ENCODE assay signal across 1 cellular context in the genomic region with DNA sequence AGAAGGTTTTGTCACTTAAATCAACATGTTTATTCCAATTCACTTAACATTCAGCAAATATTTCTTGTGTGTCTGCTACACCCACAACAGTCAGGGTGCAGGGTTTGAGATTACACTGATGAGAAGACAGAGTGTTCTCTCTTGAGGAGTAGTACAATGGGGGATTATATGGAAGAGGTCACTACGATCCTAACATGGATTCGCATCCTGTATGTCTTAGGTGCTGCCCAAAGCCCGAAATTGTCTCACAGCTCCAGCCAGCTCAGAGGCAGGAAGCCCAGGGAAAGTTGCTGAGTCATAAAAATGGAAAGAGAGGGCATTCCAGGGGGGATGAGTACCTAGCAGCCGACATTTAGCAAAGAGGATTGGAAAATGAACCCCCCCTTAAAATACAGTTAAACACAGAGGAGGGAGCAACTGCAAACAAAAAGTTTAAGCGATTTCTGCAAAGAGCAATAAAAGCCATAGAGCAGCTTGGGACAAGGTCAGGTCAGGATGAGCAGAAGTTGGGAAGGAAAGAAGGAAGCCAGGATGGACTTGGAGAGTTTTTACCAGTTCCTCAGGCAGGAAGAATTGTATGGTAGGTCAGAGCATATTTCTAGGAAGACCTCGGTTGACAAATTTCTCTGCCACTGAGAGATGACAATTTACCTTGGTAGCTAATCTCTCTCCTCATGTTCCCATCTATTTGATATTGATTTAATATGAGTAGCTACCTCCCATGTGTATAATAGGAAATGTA.
TF ChIP-seq lines count a peak whose summit lies in the region.

No MANE protein-coding gene starts in this region.

TF ChIP-seq in GM12878, 131 proteins besides CTCF, POLR2A, EP300 and RAD21:
- TF ChIP-seq STAT3 (IDR thresholded peaks at IDR 0.05; ENCODE audit: low read depth, low read length) (no peak), KAT2A (conservative IDR thresholded peaks at IDR 0.05; ENCODE audit: control insufficient read depth, low read depth, low read length) (no peak), CHD4 (IDR thresholded peaks at IDR 0.05) (no peak), BCL11A (IDR thresholded peaks at IDR 0.05; ENCODE audit: low read depth, low read length) (no peak), ASH2L (IDR thresholded peaks at IDR 0.05; ENCODE audit: borderline replicate concordance, low read depth) (no peak), NRF1 (conservative IDR thresholded peaks at IDR 0.05; ENCODE audit: low read depth, low read length) (no peak)
- TF ChIP-seq, protein P1, sequence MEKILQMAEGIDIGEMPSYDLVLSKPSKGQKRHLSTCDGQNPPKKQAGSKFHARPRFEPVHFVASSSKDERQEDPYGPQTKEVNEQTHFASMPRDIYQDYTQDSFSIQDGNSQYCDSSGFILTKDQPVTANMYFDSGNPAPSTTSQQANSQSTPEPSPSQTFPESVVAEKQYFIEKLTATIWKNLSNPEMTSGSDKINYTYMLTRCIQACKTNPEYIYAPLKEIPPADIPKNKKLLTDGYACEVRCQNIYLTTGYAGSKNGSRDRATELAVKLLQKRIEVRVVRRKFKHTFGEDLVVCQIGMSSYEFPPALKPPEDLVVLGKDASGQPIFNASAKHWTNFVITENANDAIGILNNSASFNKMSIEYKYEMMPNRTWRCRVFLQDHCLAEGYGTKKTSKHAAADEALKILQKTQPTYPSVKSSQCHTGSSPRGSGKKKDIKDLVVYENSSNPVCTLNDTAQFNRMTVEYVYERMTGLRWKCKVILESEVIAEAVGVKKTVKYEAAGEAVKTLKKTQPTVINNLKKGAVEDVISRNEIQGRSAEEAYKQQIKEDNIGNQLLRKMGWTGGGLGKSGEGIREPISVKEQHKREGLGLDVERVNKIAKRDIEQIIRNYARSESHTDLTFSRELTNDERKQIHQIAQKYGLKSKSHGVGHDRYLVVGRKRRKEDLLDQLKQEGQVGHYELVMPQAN (conservative IDR thresholded peaks at IDR 0.05) = no peak
- TF ChIP-seq, protein P2, sequence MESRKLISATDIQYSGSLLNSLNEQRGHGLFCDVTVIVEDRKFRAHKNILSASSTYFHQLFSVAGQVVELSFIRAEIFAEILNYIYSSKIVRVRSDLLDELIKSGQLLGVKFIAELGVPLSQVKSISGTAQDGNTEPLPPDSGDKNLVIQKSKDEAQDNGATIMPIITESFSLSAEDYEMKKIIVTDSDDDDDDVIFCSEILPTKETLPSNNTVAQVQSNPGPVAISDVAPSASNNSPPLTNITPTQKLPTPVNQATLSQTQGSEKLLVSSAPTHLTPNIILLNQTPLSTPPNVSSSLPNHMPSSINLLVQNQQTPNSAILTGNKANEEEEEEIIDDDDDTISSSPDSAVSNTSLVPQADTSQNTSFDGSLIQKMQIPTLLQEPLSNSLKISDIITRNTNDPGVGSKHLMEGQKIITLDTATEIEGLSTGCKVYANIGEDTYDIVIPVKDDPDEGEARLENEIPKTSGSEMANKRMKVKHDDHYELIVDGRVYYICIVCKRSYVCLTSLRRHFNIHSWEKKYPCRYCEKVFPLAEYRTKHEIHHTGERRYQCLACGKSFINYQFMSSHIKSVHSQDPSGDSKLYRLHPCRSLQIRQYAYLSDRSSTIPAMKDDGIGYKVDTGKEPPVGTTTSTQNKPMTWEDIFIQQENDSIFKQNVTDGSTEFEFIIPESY (IDR thresholded peaks at IDR 0.05) = no peak
